ENCODE assay signal across 23 cellular contexts in the genomic region with DNA sequence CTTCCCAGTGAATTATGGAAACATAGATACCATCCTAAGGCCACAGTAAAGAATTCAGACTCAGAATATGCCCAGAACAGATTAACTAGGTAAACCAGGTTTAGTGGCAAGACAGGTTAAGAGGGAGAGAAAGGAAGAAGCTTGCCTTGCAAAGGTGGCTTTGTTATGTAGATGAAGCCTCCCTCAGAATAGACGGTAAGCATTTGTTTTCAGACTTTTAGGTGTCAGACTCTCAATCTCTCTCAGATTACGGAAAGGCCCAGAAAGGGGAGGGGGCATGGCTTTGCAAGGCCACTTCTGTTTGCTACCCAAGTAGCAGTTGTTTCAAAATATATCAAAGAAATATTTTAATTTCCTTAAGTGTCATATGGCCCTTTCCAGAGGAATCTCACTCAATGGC.
"Had no signal": no experiment of that assay in that cellular context is flagged by ENCODE, and none has a peak within 500 bp of the region (broad histone marks: within the 10 kb centered on the region; RNA-seq: fewer than 3 reads in every experiment).

No MANE protein-coding gene starts in this region.

- H3K9me3 ChIP-seq: colonic mucosa, psoas muscle, right lobe of liver, testis, tibial nerve had no signal

- H3K4me3 Mint-ChIP-seq: naive B cell; nephron; stimulated activated naive B cell treated with anti-CD40 and anti-IgM and Interleukin-4, amounts not matched to agents 10 μg/mL and 1 μg/mL and 100 μg/mL, for 72 hours; stimulated activated naive CD8-positive, alpha-beta T cell treated with anti-CD3 and anti-CD28 coated beads, Interleukin-15, amount 100 ng/mL, for 72 hours had no signal

- H3K27ac ChIP-seq: colonic mucosa, foreskin keratinocyte, hepatocyte, parathyroid adenoma, psoas muscle, right lobe of liver, skin epidermis, testis, tibial nerve had no signal

- H3K27me3 Mint-ChIP-seq: naive B cell; stimulated activated naive B cell treated with anti-CD40 and anti-IgM and Interleukin-4, amounts not matched to agents 10 μg/mL and 1 μg/mL and 100 μg/mL, for 72 hours; stimulated activated naive CD8-positive, alpha-beta T cell treated with anti-CD3 and anti-CD28 coated beads, Interleukin-15, amount 100 ng/mL, for 72 hours had no signal

- H3K36me3 ChIP-seq: colonic mucosa, right lobe of liver, tibial nerve had no signal

- H3K27me3 ChIP-seq: colonic mucosa, hepatocyte, right lobe of liver, testis, tibial nerve had no signal

- H3K9me3 Mint-ChIP-seq: nephron had no signal

- H3K4me1 ChIP-seq: colonic mucosa, foreskin keratinocyte, psoas muscle, right lobe of liver, testis, tibial nerve had no signal

- DNase-seq: colonic mucosa; dermis blood vessel endothelial cell; erythroblast; foreskin keratinocyte; head of caudate nucleus; left colon; left ventricle myocardium superior; mesenchymal stem cell; naive B cell; psoas muscle; retina; right lobe of liver; stimulated activated CD4-positive, alpha-beta T cell treated with anti-CD3 and anti-CD28 coated beads, Interleukin-2, amount 100 ng/mL, for 24 hours; stimulated activated CD4-positive, alpha-beta T cell treated with anti-CD3 and anti-CD28 coated beads, Interleukin-4, amount 100 ng/mL, for 4 hours; stimulated activated naive B cell treated with anti-CD40 and anti-IgM and Interleukin-4, amounts not matched to agents 10 μg/mL and 1 μg/mL and 100 μg/mL, for 72 hours; stimulated activated naive CD8-positive, alpha-beta T cell treated with anti-CD3 and anti-CD28 coated beads, Interleukin-15, amount 100 ng/mL, for 72 hours; testis had no signal

- H3K4me1 Mint-ChIP-seq: nephron; stimulated activated naive CD8-positive, alpha-beta T cell treated with anti-CD3 and anti-CD28 coated beads, Interleukin-15, amount 100 ng/mL, for 72 hours had no signal

- H3K9ac ChIP-seq: parathyroid adenoma had no signal

- H3K27ac Mint-ChIP-seq: naive B cell; nephron; stimulated activated naive B cell treated with anti-CD40 and anti-IgM and Interleukin-4, amounts not matched to agents 10 μg/mL and 1 μg/mL and 100 μg/mL, for 72 hours; stimulated activated naive CD8-positive, alpha-beta T cell treated with anti-CD3 and anti-CD28 coated beads, Interleukin-15, amount 100 ng/mL, for 72 hours had no signal

- ATAC-seq: foreskin keratinocyte; left colon; left ventricle myocardium superior; psoas muscle; right lobe of liver; stimulated activated naive B cell treated with anti-CD40 and anti-IgM and Interleukin-4, amounts not matched to agents 10 μg/mL and 1 μg/mL and 100 μg/mL, for 72 hours; stimulated activated naive CD8-positive, alpha-beta T cell treated with anti-CD3 and anti-CD28 coated beads, Interleukin-15, amount 100 ng/mL, for 72 hours had no signal

- H3K4me3 ChIP-seq: colonic mucosa, hepatocyte, lung, psoas muscle, right lobe of liver, skin epidermis, testis, tibial nerve had no signal

- H3K36me3 Mint-ChIP-seq: naive B cell; stimulated activated naive B cell treated with anti-CD40 and anti-IgM and Interleukin-4, amounts not matched to agents 10 μg/mL and 1 μg/mL and 100 μg/mL, for 72 hours had no signal
